8 cellular contexts compared by ENCODE assay signal in genomic region chr3:51388286-51389029, GRCh38. TPM values are rescaled to one million over a fixed set of nuclear protein-coding genes. Genes with fewer than 3 reads are reported as not detected.
DNase-seq lines count a peak whose midpoint lies in the region; ATAC-seq and TF ChIP-seq lines count a peak whose summit lies in the region.

No MANE protein-coding gene starts in this region.

- H3K36me3 ChIP-seq in thyroid gland (peaks cover 30 to 37% of the 10 kb centered on the region in 2 donors), esophagus muscularis mucosa (peaks cover 20 to 46% (median 35%) of the 10 kb centered on the region in 4 donors), left ventricle myocardium inferior (peaks cover 42% of the 10 kb centered on the region)

- peaks cover 65% of the 10 kb centered on the region for H3K4me1 Mint-ChIP-seq in activated T-cell treated with anti-CD3 and anti-CD28 coated beads, Interleukin-2, amount 50 U/mL, for 24 hours (ENCODE audit: low read depth)
- H3K4me1 Mint-ChIP-seq in activated T-cell treated with anti-CD3 and anti-CD28 coated beads, Interleukin-2, amount 50 U/mL, for 4 hours (ENCODE audit: low read depth): peaks cover 60% of the 10 kb centered on the region

- POLR2A ChIA-PET in RWPE1 (lab: Yijun Ruan, JAX; ENCODE audit: low non-redundant PET): no interaction called here

- WGBS in thyroid gland, 2 donors: 42 to 49% methylated on average over 6 of the region's 6 CpGs
- WGBS in esophagus muscularis mucosa: 75% methylated on average over 5 of the region's 6 CpGs

- H3K9me3 Mint-ChIP-seq in activated T-cell treated with anti-CD3 and anti-CD28 coated beads, Interleukin-2, amount 50 U/mL, for 24 hours: no peaks in the 10 kb centered on the region
- H3K9me3 Mint-ChIP-seq in activated T-cell treated with anti-CD3 and anti-CD28 coated beads, Interleukin-2, amount 50 U/mL, for 4 hours: no peaks in the 10 kb centered on the region

- peak overlapping the region; percentile 100 for H3K4me3 Mint-ChIP-seq in activated T-cell treated with anti-CD3 and anti-CD28 coated beads, Interleukin-2, amount 50 U/mL, for 24 hours
- H3K4me3 Mint-ChIP-seq in activated T-cell treated with anti-CD3 and anti-CD28 coated beads, Interleukin-2, amount 50 U/mL, for 4 hours: no peak overlapping the region

- H3K36me3 Mint-ChIP-seq in activated T-cell treated with anti-CD3 and anti-CD28 coated beads, Interleukin-2, amount 50 U/mL, for 24 hours (ENCODE audit: low read depth): peaks cover 88% of the 10 kb centered on the region
- H3K36me3 Mint-ChIP-seq in activated T-cell treated with anti-CD3 and anti-CD28 coated beads, Interleukin-2, amount 50 U/mL, for 4 hours (ENCODE audit: insufficient read depth): peaks cover 33% of the 10 kb centered on the region

- H3K4me1 ChIP-seq in thyroid gland (peaks cover 48 to 74% of the 10 kb centered on the region in 2 donors), esophagus muscularis mucosa (peaks cover 57 to 86% (median 67%) of the 10 kb centered on the region in 4 donors), left ventricle myocardium inferior (peaks cover 87% of the 10 kb centered on the region)

- intact Hi-C loops in thyroid gland (cut with DNase I): loop anchor here (10.0 kb wide), 1 partner anchor 586 kb away; the partner anchor contains the start of genes ABHD14A and ABHD14B
- intact Hi-C loops in esophagus muscularis mucosa (cut with DNase I): loop anchor here (5.0 to 10.0 kb wide), 2 partner anchors 286 to 771 kb away; partner anchors contain the start of genes MAPKAPK3 and TEX264
- intact Hi-C loops in left ventricle myocardium inferior (cut with micrococcal nuclease): no loop called here

- no peaks in the 10 kb centered on the region for H3K27me3 Mint-ChIP-seq in activated T-cell treated with anti-CD3 and anti-CD28 coated beads, Interleukin-2, amount 50 U/mL, for 24 hours
- no peaks in the 10 kb centered on the region for H3K27me3 Mint-ChIP-seq in activated T-cell treated with anti-CD3 and anti-CD28 coated beads, Interleukin-2, amount 50 U/mL, for 4 hours (ENCODE audit: low read depth)

- H3K27ac ChIP-seq in RWPE1 (peak overlapping the region; percentile 49; the same call in 1 of the 2 replicates), thyroid gland (peak overlapping the region in 2 of 3 donors; percentile 90), esophagus muscularis mucosa (replicated peaks in 1 of 4) (no peak overlapping the region), left ventricle myocardium inferior (replicated peaks) (no peak overlapping the region)

- DNase-seq in activated T-cell treated with anti-CD3 and anti-CD28 coated beads, Interleukin-2, amount 50 U/mL, for 24 hours: peak; percentile 28
- DNase-seq in activated T-cell treated with anti-CD3 and anti-CD28 coated beads, Interleukin-2, amount 50 U/mL, for 4 hours: no peak
- DNase-seq in RWPE1 (ENCODE audit: low spot score) (no peak), thyroid gland (peak; percentile 95), esophagus muscularis mucosa (ENCODE audit: extremely low spot score) (no peak), left ventricle myocardium inferior (no peak), SKM-1 treated with dmso at 0.1 percent for 144 hours (lab: John Stamatoyannopoulos, UW; ENCODE audit: unreplicated experiment) (no peak)

- no peak for ATAC-seq in activated T-cell treated with anti-CD3 and anti-CD28 coated beads, Interleukin-2, amount 50 U/mL, for 4 hours
- peak; percentile 63 for ATAC-seq in esophagus mucosa

- H3K9me3 ChIP-seq in thyroid gland (no peaks in the 10 kb centered on the region), esophagus muscularis mucosa (no peaks in the 10 kb centered on the region), left ventricle myocardium inferior (replicated peaks) (no peaks in the 10 kb centered on the region)

- H3K27me3 ChIP-seq in thyroid gland (no peaks in the 10 kb centered on the region), esophagus muscularis mucosa (no peaks in the 10 kb centered on the region), left ventricle myocardium inferior (ENCODE audit: low read depth) (no peaks in the 10 kb centered on the region)

- H3K27ac Mint-ChIP-seq in activated T-cell treated with anti-CD3 and anti-CD28 coated beads, Interleukin-2, amount 50 U/mL, for 24 hours: peak overlapping the region; percentile 99

- CTCF ChIA-PET in RWPE1 (lab: Yijun Ruan, JAX): interaction anchor here (0.5 to 1.0 kb wide), 3 partner anchors 130 to 289 kb away, joined by 3 to 6 read pairs (median 3); no protein-coding TSS in a partner anchor

- TF ChIP-seq EP300 in esophagus muscularis mucosa (IDR thresholded peaks at IDR 0.05): no peak

- H3K4me3 ChIP-seq in thyroid gland (replicated peaks in 1 of 3) (no peak overlapping the region), esophagus muscularis mucosa (no peak overlapping the region), left ventricle myocardium inferior (no peak overlapping the region)

- TF ChIP-seq POLR2A in thyroid gland (IDR thresholded peaks at IDR 0.05): peak in 1 of 2 donors; percentile 54
- no peak for TF ChIP-seq POLR2A in esophagus muscularis mucosa (IDR thresholded peaks at IDR 0.05; ENCODE audit: low read depth)

- TF ChIP-seq CTCF in RWPE1 (conservative IDR thresholded peaks at IDR 0.05; ENCODE audit: low read depth) (no peak), thyroid gland (IDR thresholded peaks at IDR 0.05) (peak in 3 of 6 experiments; percentile 26 to 44 (median 42)), esophagus muscularis mucosa (IDR thresholded peaks at IDR 0.05) (no peak), left ventricle myocardium inferior (IDR thresholded peaks at IDR 0.05; ENCODE audit: borderline replicate concordance) (no peak)

RNA-seq across cellular contexts. Expression of gene RBM15B, which starts 2.6 kb away (rescaled TPM):
- total RNA-seq in activated T-cell treated with anti-CD3 and anti-CD28 coated beads, Interleukin-2, amount 50 U/mL, for 4 hours: 10 to 100 TPM; 42.1 to 43.4 (median 42.3) TPM
- 25.1 TPM for total RNA-seq in esophagus mucosa
- total RNA-seq in thyroid gland: 10 to 100 TPM; 29.4 to 50.0 (median 38.9) TPM
- total RNA-seq in esophagus muscularis mucosa: 10 to 100 TPM; 27.8 to 50.5 (median 42.6) TPM
- total RNA-seq in left ventricle myocardium inferior: 12.5 TPM

RNA-seq across cellular contexts. Expression of gene MANF, which starts 3.4 kb away (rescaled TPM):
- 100 to 1,000 TPM; 226 to 237 (median 236) TPM for total RNA-seq in activated T-cell treated with anti-CD3 and anti-CD28 coated beads, Interleukin-2, amount 50 U/mL, for 4 hours
- 80.6 TPM for total RNA-seq in esophagus mucosa
- 100 to 1,000 TPM in 2 of 4 donors, 10 to 100 TPM in 2; 79.7 to 312 (median 189) TPM for total RNA-seq in thyroid gland
- total RNA-seq in esophagus muscularis mucosa: 10 to 100 TPM; 16.2 to 34.6 (median 24.9) TPM
- 48.5 TPM for total RNA-seq in left ventricle myocardium inferior

Comparison
In these comparisons a context has a peak if more than half of its experiments do, and no peak if none do; other contexts are left out.
1. DNase-seq: peak in activated T-cell treated with anti-CD3 and anti-CD28 coated beads, Interleukin-2, amount 50 U/mL, for 24 hours (single experiment) and thyroid gland (2 of 2); none in activated T-cell treated with anti-CD3 and anti-CD28 coated beads, Interleukin-2, amount 50 U/mL, for 4 hours (single experiment), RWPE1 (single experiment), esophagus muscularis mucosa (single experiment), left ventricle myocardium inferior (single experiment) and SKM-1 treated with dmso at 0.1 percent for 144 hours (single experiment).
2. H3K27ac ChIP-seq: peak in RWPE1 (single experiment) and thyroid gland (2 of 3); none in esophagus muscularis mucosa (0 of 4) and left ventricle myocardium inferior (single experiment).